Comparison of ENCODE assay signal across 9 cellular contexts in the genomic region with DNA sequence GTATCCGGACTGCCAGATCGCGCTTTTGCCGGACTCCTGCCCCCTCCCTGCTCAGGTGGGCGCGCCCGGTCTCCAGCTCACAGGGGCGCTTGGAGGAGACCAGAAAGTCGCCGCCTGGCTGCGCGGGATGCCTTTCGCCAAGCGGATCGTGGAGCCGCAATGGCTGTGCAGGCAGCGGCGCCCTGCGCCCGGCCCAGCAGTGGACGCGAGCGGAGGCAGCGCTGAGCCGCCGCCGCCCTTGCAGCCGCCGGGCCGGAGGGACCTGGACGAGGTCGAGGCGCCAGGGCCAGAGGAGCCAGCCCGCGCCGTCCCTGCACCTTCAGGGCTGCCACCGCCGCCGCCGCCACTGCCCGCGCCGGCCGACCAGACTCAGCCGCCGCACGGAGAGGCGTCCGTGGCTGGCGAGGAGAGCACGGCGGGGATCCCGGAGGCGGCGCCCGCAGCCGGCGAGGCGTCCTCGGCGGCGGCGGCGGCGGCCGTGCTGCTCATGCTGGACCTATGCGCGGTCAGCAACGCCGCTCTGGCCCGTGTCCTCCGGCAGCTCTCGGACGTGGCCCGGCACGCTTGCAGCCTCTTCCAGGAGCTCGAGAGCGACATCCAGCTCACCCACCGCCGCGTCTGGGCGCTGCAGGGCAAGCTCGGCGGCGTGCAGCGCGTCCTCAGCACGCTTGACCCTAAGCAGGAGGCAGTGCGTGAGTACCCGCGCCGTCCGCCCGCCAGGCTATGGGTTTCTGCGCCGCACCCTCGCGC. TPM values are rescaled to one million over a fixed set of nuclear protein-coding genes. Genes with fewer than 3 reads are reported as not detected.
DNase-seq lines count a peak whose midpoint lies in the region; TF ChIP-seq lines count a peak whose summit lies in the region.
"Had no signal": no experiment of that assay in that cellular context is flagged by ENCODE, and none has a peak within 500 bp of the region (broad histone marks: within the 10 kb centered on the region; RNA-seq: fewer than 3 reads in every experiment).

No MANE protein-coding gene starts in this region.

- H3K36me3 ChIP-seq in BE2C: no peaks in the 10 kb centered on the region

- peaks cover 22% of the 10 kb centered on the region for H3K27me3 ChIP-seq in BE2C

- H3K9me3 ChIP-seq in BE2C: no peaks in the 10 kb centered on the region

- H3K4me1 Mint-ChIP-seq in nephron progenitor cell: peaks cover 52% of the 10 kb centered on the region
- H3K4me1 Mint-ChIP-seq: central memory CD8-positive, alpha-beta T cell had no signal

- H3K4me1 ChIP-seq in BE2C: no peaks in the 10 kb centered on the region

- H3K4me3 ChIP-seq in BE2C (ENCODE audit: low read depth, low read length) (peak overlapping the region; percentile 63), LNCaP clone FGC (ENCODE audit: low read depth, low read length) (peak overlapping the region; percentile 13; the same call in 1 of the 2 replicates), epithelial cell of esophagus (ENCODE audit: low read length) (peak overlapping the region; percentile 62)

- peak overlapping the region; percentile 91 for H3K4me3 Mint-ChIP-seq in nephron progenitor cell
- H3K4me3 Mint-ChIP-seq: central memory CD8-positive, alpha-beta T cell had no signal

- peaks cover 6% of the 10 kb centered on the region for H3K27me3 Mint-ChIP-seq in nephron progenitor cell (ENCODE audit: low read depth, poor library complexity)

- peaks cover 26% of the 10 kb centered on the region for H3K36me3 Mint-ChIP-seq in nephron progenitor cell (ENCODE audit: low read depth)

- DNase-seq in BE2C (peak; percentile 24), LNCaP clone FGC (ENCODE audit: low read depth) (no peak), epithelial cell of esophagus (ENCODE audit: low read depth) (peak; percentile 32), nephron progenitor cell (peak; percentile 65), NAMALWA (ENCODE audit: low spot score) (no peak), cerebellar nuclear complex (lab: John Stamatoyannopoulos, UW) (no peak), superior temporal gyrus (ENCODE audit: extremely low spot score) (no peak)
- DNase-seq in central memory CD4-positive, alpha-beta T cell: no peak

- no peak overlapping the region for H3K27ac Mint-ChIP-seq in nephron progenitor cell

- H3K9me3 Mint-ChIP-seq in nephron progenitor cell: peaks cover 22% of the 10 kb centered on the region
- H3K9me3 Mint-ChIP-seq: central memory CD8-positive, alpha-beta T cell had no signal

- TF ChIP-seq CTCF in BE2C (IDR thresholded peaks at IDR 0.05; ENCODE audit: low read depth, low read length): no peak
- peak; percentile 31; the same call in 1 of the 2 replicates for TF ChIP-seq CTCF in LNCaP clone FGC (IDR thresholded peaks at IDR 0.05; ENCODE audit: control insufficient read depth, extremely low read depth, insufficient read depth)
- TF ChIP-seq CTCF in epithelial cell of esophagus (IDR thresholded peaks at IDR 0.05; ENCODE audit: insufficient read depth, low read depth, low read length, missing control alignments): no peak
- no peak for TF ChIP-seq CTCF in nephron progenitor cell (IDR thresholded peaks at IDR 0.05)

RNA-seq across cellular contexts. Expression of a gene that starts 0.8 kb away (rescaled TPM):
- polyA plus RNA-seq in BE2C (2012; ENCODE audit: insufficient read depth, insufficient read length, low read depth): 0.22 TPM

Comparison
In these comparisons a context has a peak if more than half of its experiments do, and no peak if none do; other contexts are left out.
1. DNase-seq: peak in BE2C (single experiment), epithelial cell of esophagus (single experiment) and nephron progenitor cell (single experiment); none in LNCaP clone FGC (single experiment), NAMALWA (single experiment), cerebellar nuclear complex (0 of 2), superior temporal gyrus (single experiment) and central memory CD4-positive, alpha-beta T cell (single experiment).
2. H3K4me3 ChIP-seq: peak in every context shown above with its lines; median percentile 63 in BE2C; 62 in epithelial cell of esophagus; 13 in LNCaP clone FGC.